ENCODE assay signal across 12 cellular contexts in genomic region chr7:46257766-46258448, GRCh38.
DNase-seq lines count a peak whose midpoint lies in the region; ATAC-seq and TF ChIP-seq lines count a peak whose summit lies in the region.
"Had no signal": no experiment of that assay in that cellular context is flagged by ENCODE, and none has a peak within 500 bp of the region (broad histone marks: within the 10 kb centered on the region; RNA-seq: fewer than 3 reads in every experiment).

No MANE protein-coding gene starts in this region.

- no peak for ATAC-seq in HG03045 (IDR thresholded peaks at IDR 0.05; ENCODE audit: unreplicated experiment)
- ATAC-seq in GM19397 (IDR thresholded peaks at IDR 0.05; ENCODE audit: unreplicated experiment) = no peak

- H3K4me3 ChIP-seq in foreskin fibroblast (ENCODE audit: low read depth in 1 of 2, low read length in 2 of 2) (no peak overlapping the region), tibial artery (no peak overlapping the region)
- H3K4me3 ChIP-seq: BLaER1 treated with 17β-estradiol and CSF1 and Interleukin-3, amounts not matched to agents 10 nM and 100 nM had no signal

- H3K27ac ChIP-seq in tibial artery = no peak overlapping the region
- H3K27ac ChIP-seq: BLaER1 treated with 17β-estradiol and CSF1 and Interleukin-3, amounts not matched to agents 10 nM and 100 nM had no signal

- no peaks in the 10 kb centered on the region for H3K36me3 ChIP-seq in tibial artery
- H3K36me3 ChIP-seq: BLaER1 treated with 17β-estradiol and CSF1 and Interleukin-3, amounts not matched to agents 10 nM and 100 nM had no signal

- intact Hi-C loops in tibial artery (cut with DNase I; ENCODE audit: low total_unique reads) = no loop called here

- H3K27me3 ChIP-seq in tibial artery = no peaks in the 10 kb centered on the region
- H3K27me3 ChIP-seq: BLaER1 treated with 17β-estradiol and CSF1 and Interleukin-3, amounts not matched to agents 10 nM and 100 nM had no signal

- peaks cover 0 to 16% (median 7%) of the 10 kb centered on the region in 3 donors for H3K9me3 ChIP-seq in tibial artery

- TF ChIP-seq CTCF in foreskin fibroblast (IDR thresholded peaks at IDR 0.05; ENCODE audit: low read depth, low read length) (no peak), tibial artery (IDR thresholded peaks at IDR 0.05) (no peak)

- peak; percentile 89 for DNase-seq in ACHN
- peak; percentile 40 for DNase-seq in HPDE6-E6E7 (ENCODE audit: extremely low spot score)
- peak; percentile 22 for DNase-seq in SW480 (ENCODE audit: low spot score)
- peak; percentile 70 to 82 for DNase-seq in foreskin fibroblast
- no peak for DNase-seq in stimulated activated CD4-positive, alpha-beta T cell treated with anti-CD3 and anti-CD28 coated beads, Interleukin-12 subunit alpha, Interleukin-12 subunit beta, amount 100 ng/mL, for 4 hours
- DNase-seq in tibial artery = no peak
- DNase-seq: activated CD4-positive, alpha-beta T cell treated with anti-CD3 and anti-CD28 coated beads, Interleukin-2, amount 10 ng/mL, durations not matched to agents 7 days and 5 days; activated gamma-delta T cell treated with Interleukin-2 at 50 U/mL for 16 hours; stimulated activated CD4-positive, alpha-beta T cell treated with anti-CD3 and anti-CD28 coated beads, Interleukin-2, amount 100 ng/mL, for 24 hours had no signal

- H3K4me1 ChIP-seq in tibial artery = no peaks in the 10 kb centered on the region
- H3K4me1 ChIP-seq: BLaER1 treated with 17β-estradiol and CSF1 and Interleukin-3, amounts not matched to agents 10 nM and 100 nM had no signal

- in situ Hi-C loops in ACHN (cut with HindIII; ENCODE audit: low pct_ligation_motif_present, low pct_unique_long_range_greater_than_20kb, low sequenced_read_pairs) = no loop called here

Comparison
In these comparisons a context has a peak if more than half of its experiments do, and no peak if none do; other contexts are left out.
1. DNase-seq: peak in ACHN (single experiment), HPDE6-E6E7 (single experiment), SW480 (single experiment) and foreskin fibroblast (2 of 2); none in stimulated activated CD4-positive, alpha-beta T cell treated with anti-CD3 and anti-CD28 coated beads, Interleukin-12 subunit alpha, Interleukin-12 subunit beta, amount 100 ng/mL, for 4 hours (single experiment) and tibial artery (0 of 2).